1 cellular context compared by ENCODE assay signal in the genomic region with DNA sequence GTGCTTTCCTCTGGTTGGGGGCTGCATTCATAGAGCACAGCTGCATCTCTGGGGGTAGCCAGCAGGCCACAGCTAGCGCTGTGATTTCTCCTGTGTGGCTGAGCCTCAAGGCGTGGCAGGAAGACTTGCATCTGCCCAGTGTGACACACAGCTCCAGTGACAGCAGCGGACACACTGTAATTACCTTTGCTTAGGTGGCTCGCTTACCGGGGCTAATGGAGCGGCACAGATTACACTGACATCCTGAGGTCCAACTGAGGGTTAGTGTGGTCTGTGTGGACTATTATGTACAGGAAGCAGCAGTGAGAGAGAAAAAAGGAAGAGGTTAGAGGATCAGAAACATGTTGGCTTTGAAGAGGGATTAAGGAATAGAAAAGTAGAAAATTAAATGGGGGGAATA.
TF ChIP-seq lines count a peak whose summit lies in the region.

No MANE protein-coding gene starts in this region.

TF ChIP-seq in GM23338, 12 proteins besides CTCF, POLR2A, EP300 and RAD21 (continued from another document):
- TF ChIP-seq, protein P1, sequence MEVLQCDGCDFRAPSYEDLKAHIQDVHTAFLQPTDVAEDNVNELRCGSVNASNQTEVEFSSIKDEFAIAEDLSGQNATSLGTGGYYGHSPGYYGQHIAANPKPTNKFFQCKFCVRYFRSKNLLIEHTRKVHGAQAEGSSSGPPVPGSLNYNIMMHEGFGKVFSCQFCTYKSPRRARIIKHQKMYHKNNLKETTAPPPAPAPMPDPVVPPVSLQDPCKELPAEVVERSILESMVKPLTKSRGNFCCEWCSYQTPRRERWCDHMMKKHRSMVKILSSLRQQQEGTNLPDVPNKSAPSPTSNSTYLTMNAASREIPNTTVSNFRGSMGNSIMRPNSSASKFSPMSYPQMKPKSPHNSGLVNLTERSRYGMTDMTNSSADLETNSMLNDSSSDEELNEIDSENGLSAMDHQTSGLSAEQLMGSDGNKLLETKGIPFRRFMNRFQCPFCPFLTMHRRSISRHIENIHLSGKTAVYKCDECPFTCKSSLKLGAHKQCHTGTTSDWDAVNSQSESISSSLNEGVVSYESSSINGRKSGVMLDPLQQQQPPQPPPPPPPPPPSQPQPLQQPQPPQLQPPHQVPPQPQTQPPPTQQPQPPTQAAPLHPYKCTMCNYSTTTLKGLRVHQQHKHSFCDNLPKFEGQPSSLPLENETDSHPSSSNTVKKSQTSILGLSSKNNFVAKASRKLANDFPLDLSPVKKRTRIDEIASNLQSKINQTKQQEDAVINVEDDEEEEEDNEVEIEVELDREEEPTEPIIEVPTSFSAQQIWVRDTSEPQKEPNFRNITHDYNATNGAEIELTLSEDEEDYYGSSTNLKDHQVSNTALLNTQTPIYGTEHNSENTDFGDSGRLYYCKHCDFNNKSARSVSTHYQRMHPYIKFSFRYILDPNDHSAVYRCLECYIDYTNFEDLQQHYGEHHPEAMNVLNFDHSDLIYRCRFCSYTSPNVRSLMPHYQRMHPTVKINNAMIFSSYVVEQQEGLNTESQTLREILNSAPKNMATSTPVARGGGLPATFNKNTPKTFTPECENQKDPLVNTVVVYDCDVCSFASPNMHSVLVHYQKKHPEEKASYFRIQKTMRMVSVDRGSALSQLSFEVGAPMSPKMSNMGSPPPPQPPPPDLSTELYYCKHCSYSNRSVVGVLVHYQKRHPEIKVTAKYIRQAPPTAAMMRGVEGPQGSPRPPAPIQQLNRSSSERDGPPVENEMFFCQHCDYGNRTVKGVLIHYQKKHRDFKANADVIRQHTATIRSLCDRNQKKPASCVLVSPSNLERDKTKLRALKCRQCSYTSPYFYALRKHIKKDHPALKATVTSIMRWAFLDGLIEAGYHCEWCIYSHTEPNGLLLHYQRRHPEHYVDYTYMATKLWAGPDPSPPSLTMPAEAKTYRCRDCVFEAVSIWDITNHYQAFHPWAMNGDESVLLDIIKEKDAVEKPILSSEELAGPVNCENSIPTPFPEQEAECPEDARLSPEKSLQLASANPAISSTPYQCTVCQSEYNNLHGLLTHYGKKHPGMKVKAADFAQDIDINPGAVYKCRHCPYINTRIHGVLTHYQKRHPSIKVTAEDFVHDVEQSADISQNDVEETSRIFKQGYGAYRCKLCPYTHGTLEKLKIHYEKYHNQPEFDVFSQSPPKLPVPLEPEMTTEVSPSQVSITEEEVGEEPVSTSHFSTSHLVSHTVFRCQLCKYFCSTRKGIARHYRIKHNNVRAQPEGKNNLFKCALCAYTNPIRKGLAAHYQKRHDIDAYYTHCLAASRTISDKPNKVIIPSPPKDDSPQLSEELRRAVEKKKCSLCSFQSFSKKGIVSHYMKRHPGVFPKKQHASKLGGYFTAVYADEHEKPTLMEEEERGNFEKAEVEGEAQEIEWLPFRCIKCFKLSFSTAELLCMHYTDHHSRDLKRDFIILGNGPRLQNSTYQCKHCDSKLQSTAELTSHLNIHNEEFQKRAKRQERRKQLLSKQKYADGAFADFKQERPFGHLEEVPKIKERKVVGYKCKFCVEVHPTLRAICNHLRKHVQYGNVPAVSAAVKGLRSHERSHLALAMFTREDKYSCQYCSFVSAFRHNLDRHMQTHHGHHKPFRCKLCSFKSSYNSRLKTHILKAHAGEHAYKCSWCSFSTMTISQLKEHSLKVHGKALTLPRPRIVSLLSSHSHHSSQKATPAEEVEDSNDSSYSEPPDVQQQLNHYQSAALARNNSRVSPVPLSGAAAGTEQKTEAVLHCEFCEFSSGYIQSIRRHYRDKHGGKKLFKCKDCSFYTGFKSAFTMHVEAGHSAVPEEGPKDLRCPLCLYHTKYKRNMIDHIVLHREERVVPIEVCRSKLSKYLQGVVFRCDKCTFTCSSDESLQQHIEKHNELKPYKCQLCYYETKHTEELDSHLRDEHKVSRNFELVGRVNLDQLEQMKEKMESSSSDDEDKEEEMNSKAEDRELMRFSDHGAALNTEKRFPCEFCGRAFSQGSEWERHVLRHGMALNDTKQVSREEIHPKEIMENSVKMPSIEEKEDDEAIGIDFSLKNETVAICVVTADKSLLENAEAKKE (CRISPR knock-in tag; IDR thresholded peaks at IDR 0.05): no peak
